1 cellular context compared by ENCODE assay signal in the genomic region with DNA sequence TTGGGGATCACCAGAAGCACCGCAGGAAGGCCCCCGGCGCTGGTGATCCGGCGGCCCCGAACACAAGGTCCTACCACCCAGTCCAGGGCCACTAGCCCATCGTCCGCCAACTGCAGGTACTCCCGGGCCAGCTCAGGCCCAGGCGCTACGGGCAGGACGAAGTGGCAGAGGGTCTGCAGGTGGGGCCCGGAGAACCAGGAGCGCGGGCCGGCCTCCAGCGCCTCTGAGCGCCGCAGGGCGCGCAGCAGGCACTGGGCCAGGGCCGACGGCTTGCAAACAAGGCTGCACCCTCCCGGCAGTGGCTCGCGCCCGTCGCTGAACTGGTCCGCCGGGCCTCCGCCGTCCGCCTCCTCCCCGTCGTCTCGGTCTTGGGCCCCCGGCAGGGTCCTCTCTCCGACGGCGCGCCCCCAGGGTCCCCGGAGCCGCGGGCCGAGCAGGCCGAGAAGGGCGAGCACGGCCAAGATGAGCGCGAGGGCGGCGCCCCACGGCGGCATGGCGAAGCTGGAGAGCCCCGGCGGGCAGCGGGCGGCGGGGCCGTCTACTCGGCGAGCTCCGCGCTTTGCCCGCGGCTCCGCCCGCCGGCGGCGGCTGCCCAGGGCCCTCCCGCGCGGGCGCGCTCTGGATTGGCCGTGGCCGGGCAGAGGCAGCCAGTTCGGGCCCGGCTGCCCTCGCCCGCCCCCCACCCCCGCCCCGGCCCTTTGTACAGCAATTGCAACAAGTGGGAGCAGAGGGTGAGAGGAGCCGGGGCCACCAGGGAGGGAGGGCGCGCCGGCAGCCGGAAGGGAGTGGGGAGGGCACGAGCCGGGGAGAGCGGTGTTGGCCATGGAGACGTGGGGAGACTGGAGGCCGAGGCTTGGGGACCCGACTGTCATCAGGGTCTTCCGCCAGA.
TF ChIP-seq lines count a peak whose summit lies in the region.

A gene with protein sequence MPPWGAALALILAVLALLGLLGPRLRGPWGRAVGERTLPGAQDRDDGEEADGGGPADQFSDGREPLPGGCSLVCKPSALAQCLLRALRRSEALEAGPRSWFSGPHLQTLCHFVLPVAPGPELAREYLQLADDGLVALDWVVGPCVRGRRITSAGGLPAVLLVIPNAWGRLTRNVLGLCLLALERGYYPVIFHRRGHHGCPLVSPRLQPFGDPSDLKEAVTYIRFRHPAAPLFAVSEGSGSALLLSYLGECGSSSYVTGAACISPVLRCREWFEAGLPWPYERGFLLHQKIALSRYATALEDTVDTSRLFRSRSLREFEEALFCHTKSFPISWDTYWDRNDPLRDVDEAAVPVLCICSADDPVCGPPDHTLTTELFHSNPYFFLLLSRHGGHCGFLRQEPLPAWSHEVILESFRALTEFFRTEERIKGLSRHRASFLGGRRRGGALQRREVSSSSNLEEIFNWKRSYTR (minus strand): TSS at position 565 of the 889 bp plus-strand sequence. CDS start 71 bp downstream, at position 494.

TF ChIP-seq in H1, 55 proteins besides CTCF, POLR2A, EP300 and RAD21:
- TF ChIP-seq GTF2F1 (IDR thresholded peaks at IDR 0.05; ENCODE audit: borderline replicate concordance, low read depth, low read length), result no peak
- TF ChIP-seq CEBPB (IDR thresholded peaks at IDR 0.05; ENCODE audit: low read depth, low read length), result no peak
- TF ChIP-seq FOSL1 (IDR thresholded peaks at IDR 0.05; ENCODE audit: insufficient read depth, low read depth, low read length), result no peak
- no peak for TF ChIP-seq SP4 (IDR thresholded peaks at IDR 0.05; ENCODE audit: low read length)
- TF ChIP-seq CHD2 (IDR thresholded peaks at IDR 0.05; ENCODE audit: low read length), result no peak
- peak; percentile 63 for TF ChIP-seq KDM4A (IDR thresholded peaks at IDR 0.05; ENCODE audit: low read depth, low read length, severe bottlenecking)
- no peak for TF ChIP-seq POU5F1 (IDR thresholded peaks at IDR 0.05; ENCODE audit: low read depth, low read length)
- no peak for TF ChIP-seq BRCA1 (IDR thresholded peaks at IDR 0.05; ENCODE audit: low read depth, low read length)
- no peak for TF ChIP-seq SIX5 (IDR thresholded peaks at IDR 0.05; ENCODE audit: low read depth, low read length)
- TF ChIP-seq SRF (IDR thresholded peaks at IDR 0.05; ENCODE audit: low read depth, low read length), result no peak
- TF ChIP-seq SIRT6 (IDR thresholded peaks at IDR 0.05; ENCODE audit: low read length), result no peak
- TF ChIP-seq SUZ12 (IDR thresholded peaks at IDR 0.05; ENCODE audit: low read length), result peak; percentile 67
- no peak for TF ChIP-seq EGR1 (IDR thresholded peaks at IDR 0.05; ENCODE audit: borderline replicate concordance, low read depth, low read length)
- no peak for TF ChIP-seq CREB1 (IDR thresholded peaks at IDR 0.05)
- TF ChIP-seq, protein P1, sequence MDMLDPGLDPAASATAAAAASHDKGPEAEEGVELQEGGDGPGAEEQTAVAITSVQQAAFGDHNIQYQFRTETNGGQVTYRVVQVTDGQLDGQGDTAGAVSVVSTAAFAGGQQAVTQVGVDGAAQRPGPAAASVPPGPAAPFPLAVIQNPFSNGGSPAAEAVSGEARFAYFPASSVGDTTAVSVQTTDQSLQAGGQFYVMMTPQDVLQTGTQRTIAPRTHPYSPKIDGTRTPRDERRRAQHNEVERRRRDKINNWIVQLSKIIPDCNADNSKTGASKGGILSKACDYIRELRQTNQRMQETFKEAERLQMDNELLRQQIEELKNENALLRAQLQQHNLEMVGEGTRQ (IDR thresholded peaks at IDR 0.05; ENCODE audit: low read length), result no peak
- TF ChIP-seq EZH2 (IDR thresholded peaks at IDR 0.05; ENCODE audit: low read depth, low read length, severe bottlenecking), result peak; percentile 46
- no peak for TF ChIP-seq ZNF274 (IDR thresholded peaks at IDR 0.05; ENCODE audit: borderline replicate concordance, extremely low read depth, low read length)
- no peak for TF ChIP-seq YY1 (IDR thresholded peaks at IDR 0.05; ENCODE audit: low read depth, low read length)
- TF ChIP-seq CHD7 (IDR thresholded peaks at IDR 0.05; ENCODE audit: insufficient replicate concordance, low read length), result no peak
- no peak for TF ChIP-seq PHF8 (conservative IDR thresholded peaks at IDR 0.05; ENCODE audit: low read depth, low read length)
- no peak for TF ChIP-seq JUND (IDR thresholded peaks at IDR 0.05; ENCODE audit: low read length)
- TF ChIP-seq ASH2L (IDR thresholded peaks at IDR 0.05; ENCODE audit: low read length), result peak; percentile 26
- TF ChIP-seq, protein P2, sequence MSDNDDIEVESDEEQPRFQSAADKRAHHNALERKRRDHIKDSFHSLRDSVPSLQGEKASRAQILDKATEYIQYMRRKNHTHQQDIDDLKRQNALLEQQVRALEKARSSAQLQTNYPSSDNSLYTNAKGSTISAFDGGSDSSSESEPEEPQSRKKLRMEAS (IDR thresholded peaks at IDR 0.05), result 0 out of 2 replicates have a peak, but pooled peaks have one; percentile 7
- no peak for TF ChIP-seq POLR2AphosphoS5 (IDR thresholded peaks at IDR 0.05; ENCODE audit: low read depth, low read length)
- TF ChIP-seq HDAC6 (IDR thresholded peaks at IDR 0.05; ENCODE audit: low read depth, low read length), result no peak
- TF ChIP-seq RBBP5 (IDR thresholded peaks at IDR 0.05; ENCODE audit: borderline replicate concordance, low read depth, low read length), result no peak
- no peak for TF ChIP-seq RNF2 (IDR thresholded peaks at IDR 0.05; ENCODE audit: borderline replicate concordance, low read depth, low read length, missing control alignments, poor library complexity, severe bottlenecking)
- no peak for TF ChIP-seq SIN3A (conservative IDR thresholded peaks at IDR 0.05 in 1 of 2, IDR thresholded peaks at IDR 0.05 in 1 of 2; ENCODE audit: low read depth in 1 of 2, low read length in 2 of 2)
- TF ChIP-seq CHD1 (IDR thresholded peaks at IDR 0.05; ENCODE audit: low read depth, low read length), result no peak
